ENCODE assay signal across 9 cellular contexts in genomic region chr3:49377483-49377882, GRCh38. TPM values are rescaled to one million over a fixed set of nuclear protein-coding genes. Genes with fewer than 3 reads are reported as not detected.
DNase-seq lines count a peak whose midpoint lies in the region; ATAC-seq, FAIRE-seq and TF ChIP-seq lines count a peak whose summit lies in the region.
"Had no signal": no experiment of that assay in that cellular context is flagged by ENCODE, and none has a peak within 500 bp of the region (broad histone marks: within the 10 kb centered on the region; RNA-seq: fewer than 3 reads in every experiment).

No MANE protein-coding gene starts in this region.

- peaks cover 40% of the 10 kb centered on the region for H3K36me3 Mint-ChIP-seq in CD4-positive, alpha-beta T cell (ENCODE audit: low read depth)
- H3K36me3 Mint-ChIP-seq in activated naive CD4-positive, alpha-beta T cell treated with anti-CD3 and anti-CD28 coated beads, Interleukin-2, amount 50 U/mL, for 24 hours, result peaks cover 11% of the 10 kb centered on the region
- peaks cover 17% of the 10 kb centered on the region for H3K36me3 Mint-ChIP-seq in osteocyte (ENCODE audit: unreplicated experiment)

- peaks cover 20 to 32% (median 30%) of the 10 kb centered on the region in 4 donors for H3K36me3 ChIP-seq in esophagus muscularis mucosa

- intact Hi-C loops in CD4-positive, alpha-beta T cell (cut with DNase I, micrococcal nuclease), result loop anchor here in 1 of 2 experiments (5.0 kb wide), 1 partner anchor 35 kb away; the partner anchor contains the start of genes RHOA and TCTA
- intact Hi-C loops in esophagus muscularis mucosa (cut with DNase I), result no loop called here

- no peaks in the 10 kb centered on the region for H3K27me3 ChIP-seq in CD4-positive, alpha-beta T cell (ENCODE audit: control insufficient read depth, insufficient read depth, low read length)
- no peaks in the 10 kb centered on the region for H3K27me3 ChIP-seq in esophagus muscularis mucosa

- no peaks in the 10 kb centered on the region for H3K9me3 Mint-ChIP-seq in CD4-positive, alpha-beta T cell
- no peaks in the 10 kb centered on the region for H3K9me3 Mint-ChIP-seq in activated naive CD4-positive, alpha-beta T cell treated with anti-CD3 and anti-CD28 coated beads, Interleukin-2, amount 50 U/mL, for 24 hours
- no peaks in the 10 kb centered on the region for H3K9me3 Mint-ChIP-seq in osteocyte (ENCODE audit: unreplicated experiment)

- H3K4me1 Mint-ChIP-seq in CD4-positive, alpha-beta T cell (ENCODE audit: low read depth), result peaks cover 45% of the 10 kb centered on the region
- peaks cover 54% of the 10 kb centered on the region for H3K4me1 Mint-ChIP-seq in activated naive CD4-positive, alpha-beta T cell treated with anti-CD3 and anti-CD28 coated beads, Interleukin-2, amount 50 U/mL, for 24 hours
- peaks cover 37% of the 10 kb centered on the region for H3K4me1 Mint-ChIP-seq in osteocyte (ENCODE audit: unreplicated experiment)

- H3K9me3 ChIP-seq in CD4-positive, alpha-beta T cell (ENCODE audit: control insufficient read depth, low read length), result no peaks in the 10 kb centered on the region
- no peaks in the 10 kb centered on the region for H3K9me3 ChIP-seq in esophagus muscularis mucosa

- TF ChIP-seq POLR2A in esophagus muscularis mucosa (IDR thresholded peaks at IDR 0.05; ENCODE audit: low read depth), result no peak

- H3K27me3 Mint-ChIP-seq in CD4-positive, alpha-beta T cell, result no peaks in the 10 kb centered on the region
- no peaks in the 10 kb centered on the region for H3K27me3 Mint-ChIP-seq in activated naive CD4-positive, alpha-beta T cell treated with anti-CD3 and anti-CD28 coated beads, Interleukin-2, amount 50 U/mL, for 24 hours
- H3K27me3 Mint-ChIP-seq in osteocyte (ENCODE audit: unreplicated experiment), result no peaks in the 10 kb centered on the region

- peaks cover 5 to 50% (median 38%) of the 10 kb centered on the region in 4 donors for H3K4me1 ChIP-seq in esophagus muscularis mucosa

- FAIRE-seq in RCC 7860 (lab: Jason Lieb, UNC), result peak; percentile 90
- FAIRE-seq: small intestine had no signal

- peak; percentile 59 for ATAC-seq in CD4-positive, alpha-beta T cell (ENCODE audit: poor library complexity)
- ATAC-seq in GM18867 (IDR thresholded peaks at IDR 0.05; ENCODE audit: unreplicated experiment), result no peak

- no peak overlapping the region for H3K4me3 ChIP-seq in esophagus muscularis mucosa

- H3K27ac Mint-ChIP-seq in CD4-positive, alpha-beta T cell, result peak overlapping the region; percentile 51
- peak overlapping the region; percentile 82 for H3K27ac Mint-ChIP-seq in activated naive CD4-positive, alpha-beta T cell treated with anti-CD3 and anti-CD28 coated beads, Interleukin-2, amount 50 U/mL, for 24 hours
- peak overlapping the region; percentile 89 for H3K27ac Mint-ChIP-seq in osteocyte (ENCODE audit: unreplicated experiment)

- CTCF ChIA-PET in CD4-positive, alpha-beta T cell (lab: Charles Lee), result interaction anchor here (0.8 kb wide), 1 partner anchor 37 kb away, joined by 3 read pairs; no protein-coding TSS in a partner anchor
- CTCF ChIA-PET in HEK293T (lab: Yijun Ruan, JAX), result no interaction called here

- 100% methylated on average over 1 of the region's 1 CpG for WGBS in esophagus muscularis mucosa

- TF ChIP-seq EP300 in esophagus muscularis mucosa (IDR thresholded peaks at IDR 0.05), result no peak

- peak overlapping the region; percentile 25 for H3K4me3 Mint-ChIP-seq in CD4-positive, alpha-beta T cell
- H3K4me3 Mint-ChIP-seq in activated naive CD4-positive, alpha-beta T cell treated with anti-CD3 and anti-CD28 coated beads, Interleukin-2, amount 50 U/mL, for 24 hours, result peak overlapping the region; percentile 62
- H3K4me3 Mint-ChIP-seq in osteocyte (ENCODE audit: unreplicated experiment), result no peak overlapping the region

- no peak overlapping the region for H3K27ac ChIP-seq in CD4-positive, alpha-beta T cell (ENCODE audit: low read depth, low read length)
- no peak overlapping the region for H3K27ac ChIP-seq in esophagus muscularis mucosa (replicated peaks in 1 of 4)

- DNase-seq in CD4-positive, alpha-beta T cell, result peak in 4 of 10 experiments; percentile 4 to 21 (median 9)
- DNase-seq in RCC 7860 (ENCODE audit: low spot score) (peak; percentile 89), osteocyte (ENCODE audit: extremely low spot score, unreplicated experiment) (no peak), esophagus muscularis mucosa (ENCODE audit: extremely low spot score) (no peak), HEK293T (ENCODE audit: extremely low spot score) (no peak), NCI-H1930 (lab: John Stamatoyannopoulos, UW) (no peak)
- DNase-seq: small intestine had no signal

- no peak for TF ChIP-seq CTCF in CD4-positive, alpha-beta T cell (IDR thresholded peaks at IDR 0.05)
- TF ChIP-seq CTCF in osteocyte (IDR thresholded peaks at IDR 0.05) (no peak), esophagus muscularis mucosa (IDR thresholded peaks at IDR 0.05) (no peak)

- POLR2A ChIA-PET in CD4-positive, alpha-beta T cell (lab: Charles Lee), result no interaction called here
- POLR2A ChIA-PET in HEK293T (lab: Yijun Ruan, JAX), result no interaction called here

TF ChIP-seq in HEK293T, 16 proteins besides CTCF, POLR2A, EP300 and RAD21:
- no peak for TF ChIP-seq SUZ12 (IDR thresholded peaks at IDR 0.05)
- TF ChIP-seq FOXM1 (IDR thresholded peaks at IDR 0.05; ENCODE audit: borderline replicate concordance), result no peak
- no peak for TF ChIP-seq NFRKB (IDR thresholded peaks at IDR 0.05)
- TF ChIP-seq CTBP1 (IDR thresholded peaks at IDR 0.05; ENCODE audit: borderline replicate concordance), result no peak
- no peak for TF ChIP-seq ARNT (IDR thresholded peaks at IDR 0.05)
- TF ChIP-seq SP1 (IDR thresholded peaks at IDR 0.05), result no peak
- no peak for TF ChIP-seq ZNF384 (IDR thresholded peaks at IDR 0.05)
- TF ChIP-seq FOXK2 (IDR thresholded peaks at IDR 0.05), result no peak
- TF ChIP-seq FOXA1 (IDR thresholded peaks at IDR 0.05), result no peak
- TF ChIP-seq, protein P1, sequence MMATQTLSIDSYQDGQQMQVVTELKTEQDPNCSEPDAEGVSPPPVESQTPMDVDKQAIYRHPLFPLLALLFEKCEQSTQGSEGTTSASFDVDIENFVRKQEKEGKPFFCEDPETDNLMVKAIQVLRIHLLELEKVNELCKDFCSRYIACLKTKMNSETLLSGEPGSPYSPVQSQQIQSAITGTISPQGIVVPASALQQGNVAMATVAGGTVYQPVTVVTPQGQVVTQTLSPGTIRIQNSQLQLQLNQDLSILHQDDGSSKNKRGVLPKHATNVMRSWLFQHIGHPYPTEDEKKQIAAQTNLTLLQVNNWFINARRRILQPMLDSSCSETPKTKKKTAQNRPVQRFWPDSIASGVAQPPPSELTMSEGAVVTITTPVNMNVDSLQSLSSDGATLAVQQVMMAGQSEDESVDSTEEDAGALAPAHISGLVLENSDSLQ (IDR thresholded peaks at IDR 0.05), result no peak

RNA-seq across cellular contexts. Expression of gene GPX1, which starts 19.3 kb away (rescaled TPM):
- 10 to 100 TPM; 20.8 to 22.9 TPM for total RNA-seq in CD4-positive, alpha-beta T cell
- 91.6 and 98.9 TPM in 2 replicates for total RNA-seq in osteocyte
- 100 to 1,000 TPM; 154 to 295 (median 226) TPM for total RNA-seq in esophagus muscularis mucosa

RNA-seq across cellular contexts. Expression of gene RHOA, which starts 34.3 kb away (rescaled TPM):
- total RNA-seq in CD4-positive, alpha-beta T cell, result 100 to 1,000 TPM; 256 to 271 TPM
- 574 and 607 TPM in 2 replicates for total RNA-seq in osteocyte
- 100 to 1,000 TPM; 380 to 521 (median 480) TPM for total RNA-seq in esophagus muscularis mucosa

RNA-seq across cellular contexts. Expression of gene TCTA, which starts 34.7 kb away (rescaled TPM):
- total RNA-seq in CD4-positive, alpha-beta T cell, result 10 to 100 TPM; 21.4 to 22.0 TPM
- 34.7 and 36.4 TPM in 2 replicates for total RNA-seq in osteocyte
- total RNA-seq in esophagus muscularis mucosa, result 10 to 100 TPM; 22.0 to 29.8 (median 26.2) TPM

RNA-seq across cellular contexts. Expression of gene USP4, which starts 37.6 kb away (rescaled TPM):
- 10 to 100 TPM; 94.3 to 95.2 TPM for total RNA-seq in CD4-positive, alpha-beta T cell
- total RNA-seq in osteocyte, result 42.9 and 44.3 TPM in 2 replicates
- 10 to 100 TPM; 17.9 to 35.7 (median 24.3) TPM for total RNA-seq in esophagus muscularis mucosa

RNA-seq across cellular contexts. Expression of gene AMT, which starts 44.8 kb away (rescaled TPM):
- 10 to 100 TPM; 10.5 to 12.7 TPM for total RNA-seq in CD4-positive, alpha-beta T cell
- 8.0 and 9.4 TPM in 2 replicates for total RNA-seq in osteocyte
- 1 to 10 TPM; 1.7 to 5.8 (median 3.8) TPM for total RNA-seq in esophagus muscularis mucosa
